8 cellular contexts compared by ENCODE assay signal in the genomic region with DNA sequence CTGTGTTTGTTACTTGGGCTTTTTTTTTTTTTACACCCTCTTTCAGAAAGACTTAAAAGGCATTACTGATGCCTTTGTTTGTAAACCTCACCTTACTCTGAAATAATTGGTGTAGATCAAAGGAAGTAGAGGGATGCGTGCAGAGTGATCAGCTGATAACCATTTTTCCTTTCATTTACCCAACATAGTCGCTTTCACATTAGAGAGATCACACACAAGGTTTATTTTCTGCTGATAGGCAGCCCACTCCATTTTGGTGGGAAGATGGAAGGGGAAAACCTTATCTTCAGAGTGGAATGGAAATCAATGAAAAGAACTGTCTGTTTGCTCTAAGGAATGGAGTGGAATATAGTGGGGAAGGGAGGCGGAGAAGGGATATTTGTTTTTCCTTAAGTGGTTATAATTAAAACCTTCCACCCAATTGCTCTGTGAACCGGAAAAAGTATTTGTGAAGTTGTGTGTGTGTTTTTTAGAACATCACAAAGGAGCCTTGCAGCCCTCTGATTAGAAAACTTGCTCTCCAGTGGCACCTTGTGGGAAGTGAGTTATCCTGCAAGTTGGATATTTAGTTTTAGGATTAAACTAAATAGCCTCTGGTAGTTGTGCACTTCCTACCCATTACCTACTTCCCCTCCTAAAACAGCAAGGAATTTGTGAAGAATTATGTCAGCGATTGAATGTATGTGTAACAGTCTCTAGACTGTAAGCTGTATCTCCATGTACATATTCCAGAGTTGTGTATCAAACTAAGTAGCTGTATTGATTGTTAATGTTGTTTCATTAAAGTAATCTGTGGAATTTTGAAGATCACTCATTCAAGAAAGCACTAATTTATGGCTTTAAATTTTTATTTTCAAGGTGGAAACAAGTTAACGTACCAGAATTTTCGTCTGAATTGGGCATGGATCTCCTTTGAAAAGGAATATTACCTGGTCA.
DNase-seq lines count a peak whose midpoint lies in the region; ATAC-seq and TF ChIP-seq lines count a peak whose summit lies in the region.

No MANE protein-coding gene starts in this region.

- H3K4me3 Mint-ChIP-seq in CD14-positive monocyte = no peak overlapping the region

- H3K27me3 ChIP-seq in dorsolateral prefrontal cortex = peaks cover 0 to 5% (median 0%) of the 10 kb centered on the region in 45 donors

- H3K27me3 Mint-ChIP-seq in CD14-positive monocyte (ENCODE audit: low read depth in 3 of 3) = peaks cover 0 to 2% (median 0%) of the 10 kb centered on the region in 3 donors

- H3K36me3 Mint-ChIP-seq in CD14-positive monocyte = no peaks in the 10 kb centered on the region

- no peak overlapping the region for H3K27ac Mint-ChIP-seq in CD14-positive monocyte

- intact Hi-C loops in dorsolateral prefrontal cortex (cut with DNase I) (loop anchor here (2.0 to 10.0 kb wide), 3 partner anchors 76 to 199 kb away; a partner anchor contains a TSS), CD14-positive monocyte (cut with micrococcal nuclease) (no loop called here)

- peak overlapping the region in 14 of 59 donors; percentile 6 to 62 (median 26) for H3K27ac ChIP-seq in dorsolateral prefrontal cortex

- peak overlapping the region in 14 of 59 donors; percentile 3 to 42 (median 20) for H3K4me3 ChIP-seq in dorsolateral prefrontal cortex

- H3K9me3 Mint-ChIP-seq in CD14-positive monocyte = no peaks in the 10 kb centered on the region

- TF ChIP-seq CTCF in dorsolateral prefrontal cortex (IDR thresholded peaks at IDR 0.05 in 54 of 56, conservative IDR thresholded peaks at IDR 0.05 in 2 of 56; ENCODE audit: low read depth in 1 of 56, partially characterized antibody in 56 of 56) (peak; percentile 29 to 84 (median 68)), CD14-positive monocyte (IDR thresholded peaks at IDR 0.05) (no peak)

- peak; percentile 51 for ATAC-seq in GM18907 (IDR thresholded peaks at IDR 0.05; ENCODE audit: unreplicated experiment)

- DNase-seq in AML-193 (lab: John Stamatoyannopoulos, UW) = peak; percentile 6 to 25
- DNase-seq in NCI-H526 treated with DMSO at 0.1 percent for 48 hours (lab: John Stamatoyannopoulos, UW) = peak; percentile 19
- peak in 3 of 10 donors; percentile 6 to 29 (median 12) for DNase-seq in dorsolateral prefrontal cortex
- peak; percentile 57 for DNase-seq in myocyte (ENCODE audit: low read depth)
- DNase-seq in CD1c-positive myeloid dendritic cell (ENCODE audit: extremely low spot score) = no peak
- no peak for DNase-seq in CD14-positive monocyte (ENCODE audit: low spot score)
- no peak for DNase-seq in GOT3 (lab: John Stamatoyannopoulos, UW)

- H3K4me1 Mint-ChIP-seq in CD14-positive monocyte = no peaks in the 10 kb centered on the region

Comparison
In these comparisons a context has a peak if more than half of its experiments do, and no peak if none do; other contexts are left out.
1. DNase-seq: peak in AML-193 (2 of 2), NCI-H526 treated with DMSO at 0.1 percent for 48 hours (single experiment) and myocyte (single experiment); none in CD1c-positive myeloid dendritic cell (single experiment), CD14-positive monocyte (single experiment) and GOT3 (single experiment).
2. intact Hi-C loops: an anchor here in dorsolateral prefrontal cortex (2.0 to 10.0 kb wide); none called in CD14-positive monocyte.